7 cellular contexts compared by ENCODE assay signal in genomic region chr14:67532606-67532997, GRCh38. TPM values are rescaled to one million over a fixed set of nuclear protein-coding genes. Genes with fewer than 3 reads are reported as not detected.
DNase-seq lines count a peak whose midpoint lies in the region; ATAC-seq and TF ChIP-seq lines count a peak whose summit lies in the region.

No MANE protein-coding gene starts in this region.

- H3K27ac Mint-ChIP-seq in activated naive CD8-positive, alpha-beta T cell treated with anti-CD3 and anti-CD28 coated beads for 36 hours, result no peak overlapping the region
- no peak overlapping the region for H3K27ac Mint-ChIP-seq in immature natural killer cell

- intact Hi-C loops in stomach (cut with DNase I; ENCODE audit: low total_unique reads), result no loop called here

- 14 to 26% (median 16%) methylated on average over 15 to 23 of the region's 23 CpGs for WGBS in stomach, 5 donors

- TF ChIP-seq POLR2A in stomach (IDR thresholded peaks at IDR 0.05), result no peak

- H3K36me3 ChIP-seq in HUES48 (ENCODE audit: control insufficient read depth, insufficient read depth, low read length) (no peaks in the 10 kb centered on the region), stomach (no peaks in the 10 kb centered on the region)

- peak overlapping the region; percentile 80 for H3K9ac ChIP-seq in HUES48 (ENCODE audit: low read depth, low read length)

- peaks cover 6% of the 10 kb centered on the region for H3K4me1 ChIP-seq in HUES48 (ENCODE audit: control insufficient read depth, insufficient read depth, low read length)
- H3K4me1 ChIP-seq in stomach, result peaks cover 0 to 18% (median 12%) of the 10 kb centered on the region in 4 donors

- H3K36me3 Mint-ChIP-seq in activated naive CD8-positive, alpha-beta T cell treated with anti-CD3 and anti-CD28 coated beads for 36 hours, result no peaks in the 10 kb centered on the region
- H3K36me3 Mint-ChIP-seq in immature natural killer cell, result no peaks in the 10 kb centered on the region

- DNase-seq in activated naive CD8-positive, alpha-beta T cell treated with anti-CD3 and anti-CD28 coated beads for 36 hours, result no peak
- DNase-seq in immature natural killer cell (no peak), stomach (no peak), 8988T (no peak), CD1c-positive myeloid dendritic cell (ENCODE audit: extremely low spot score) (no peak)

- H3K4me3 ChIP-seq in HUES48 (ENCODE audit: low read depth, low read length), result peak overlapping the region; percentile 80
- peak overlapping the region; percentile 71 to 78 (median 78) for H3K4me3 ChIP-seq in stomach

- no peak for ATAC-seq in GM19328 (IDR thresholded peaks at IDR 0.05; ENCODE audit: unreplicated experiment)

- peaks cover 10% of the 10 kb centered on the region for H3K4me1 Mint-ChIP-seq in activated naive CD8-positive, alpha-beta T cell treated with anti-CD3 and anti-CD28 coated beads for 36 hours
- peaks cover 0 to 4% of the 10 kb centered on the region in 2 donors for H3K4me1 Mint-ChIP-seq in immature natural killer cell

- H3K27ac ChIP-seq in HUES48 (ENCODE audit: low read depth, low read length), result peak overlapping the region; percentile 62
- peak overlapping the region; percentile 81 to 88 (median 86) for H3K27ac ChIP-seq in stomach

- TF ChIP-seq CTCF in stomach (IDR thresholded peaks at IDR 0.05), result no peak

- H3K9me3 ChIP-seq in HUES48 (ENCODE audit: control insufficient read depth, insufficient read depth, low read length), result no peaks in the 10 kb centered on the region
- H3K9me3 ChIP-seq in stomach, result no peaks in the 10 kb centered on the region

- H3K27me3 Mint-ChIP-seq in activated naive CD8-positive, alpha-beta T cell treated with anti-CD3 and anti-CD28 coated beads for 36 hours, result peaks cover 21% of the 10 kb centered on the region
- H3K27me3 Mint-ChIP-seq in immature natural killer cell (ENCODE audit: low read depth in 3 of 3), result peaks cover 2 to 11% (median 8%) of the 10 kb centered on the region in 3 donors

- H3K27me3 ChIP-seq in HUES48 (ENCODE audit: control insufficient read depth, insufficient read depth, low read length), result peaks cover 10% of the 10 kb centered on the region; the same call in 1 of the 2 replicates
- peaks cover 0 to 7% (median 0%) of the 10 kb centered on the region in 3 donors for H3K27me3 ChIP-seq in stomach

- no peaks in the 10 kb centered on the region for H3K9me3 Mint-ChIP-seq in activated naive CD8-positive, alpha-beta T cell treated with anti-CD3 and anti-CD28 coated beads for 36 hours
- H3K9me3 Mint-ChIP-seq in immature natural killer cell, result no peaks in the 10 kb centered on the region

- peak overlapping the region; percentile 58 for H3K4me3 Mint-ChIP-seq in activated naive CD8-positive, alpha-beta T cell treated with anti-CD3 and anti-CD28 coated beads for 36 hours
- peak overlapping the region; percentile 4 to 65 (median 46) for H3K4me3 Mint-ChIP-seq in immature natural killer cell

- no peak for TF ChIP-seq EP300 in stomach (IDR thresholded peaks at IDR 0.05)

RNA-seq across cellular contexts. Expression of gene PLEKHH1, which starts 0.5 kb away (rescaled TPM):
- total RNA-seq in activated naive CD8-positive, alpha-beta T cell treated with anti-CD3 and anti-CD28 coated beads for 36 hours, result 1 to 10 TPM; 2.4 to 3.3 TPM
- polyA plus RNA-seq in immature natural killer cell (under 1 TPM in 1 of 3 donors, not detected in 2; 0.22 TPM), stomach (10 to 100 TPM in 1 of 3 donors, 1 to 10 TPM in 2; 3.8 to 10.3 (median 8.8) TPM)
- total RNA-seq in stomach, result 100 to 1,000 TPM in 2 of 5 donors, 10 to 100 TPM in 3; 24.0 to 136 (median 46.1) TPM

RNA-seq across cellular contexts. Expression of gene TMEM229B, which starts 44.1 kb away (rescaled TPM):
- total RNA-seq in activated naive CD8-positive, alpha-beta T cell treated with anti-CD3 and anti-CD28 coated beads for 36 hours, result 1 to 10 TPM; 3.1 to 3.5 TPM
- polyA plus RNA-seq in immature natural killer cell (10 to 100 TPM; 28.0 to 67.1 (median 35.8) TPM), stomach (1 to 10 TPM in 1 of 3 donors, under 1 TPM in 2; 0.55 to 1.4 (median 0.76) TPM)
- total RNA-seq in stomach, result 10 to 100 TPM in 1 of 5 donors, 1 to 10 TPM in 2, under 1 TPM in 1, not detected in 1; 0.14 to 15.6 (median 2.2) TPM

Comparison
In these comparisons a context has a peak if more than half of its experiments do, and no peak if none do; other contexts are left out.
1. RNA of gene PLEKHH1, which starts 0.5 kb away (total RNA-seq): 24.0 to 136 TPM in stomach; 2.4 to 3.3 TPM in activated naive CD8-positive, alpha-beta T cell treated with anti-CD3 and anti-CD28 coated beads for 36 hours; every median in the first group is over 4 times any median in the second.